ENCODE assay signal across 8 cellular contexts in the genomic region with DNA sequence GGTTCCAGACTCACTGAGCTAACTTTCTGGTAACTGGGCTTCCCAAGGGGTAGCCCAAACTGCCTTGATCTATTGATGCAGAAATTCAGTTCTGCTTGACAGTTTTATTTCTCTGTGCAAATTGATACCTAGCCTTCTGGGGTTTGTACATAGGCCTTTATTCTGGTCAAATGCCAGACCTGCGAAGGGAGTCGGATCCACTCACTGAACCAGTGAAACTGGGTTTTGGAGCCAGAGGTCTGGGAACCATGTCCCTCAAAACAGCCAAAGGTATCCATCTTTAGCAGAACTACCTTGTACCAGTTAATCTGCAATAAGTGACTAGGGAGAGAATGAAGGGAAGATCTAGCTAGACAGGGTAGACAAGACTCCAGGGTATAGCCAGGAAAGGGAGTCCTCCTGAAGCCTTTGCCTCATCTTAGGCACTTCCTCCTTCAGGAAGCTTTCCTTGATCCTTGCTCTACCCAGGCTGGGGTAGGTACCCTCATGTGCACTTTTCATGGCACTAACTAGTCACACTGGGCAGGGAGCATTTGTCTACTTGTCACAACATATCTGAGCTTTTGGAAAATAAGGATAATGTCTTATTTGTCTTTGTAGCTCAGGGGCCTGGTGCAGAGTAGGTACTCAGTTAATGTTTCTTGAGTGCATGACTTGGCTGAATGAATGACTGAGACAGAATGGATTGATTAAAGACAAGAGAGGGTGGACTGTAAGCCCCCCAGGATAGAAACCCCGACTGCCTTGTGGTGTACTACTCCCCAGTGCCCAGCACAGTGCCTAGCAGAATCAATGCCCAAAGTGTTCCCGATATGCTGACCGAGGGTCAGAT. TPM values are rescaled to one million over a fixed set of nuclear protein-coding genes. Genes with fewer than 3 reads are reported as not detected.
DNase-seq lines count a peak whose midpoint lies in the region; ATAC-seq and TF ChIP-seq lines count a peak whose summit lies in the region.

No MANE protein-coding gene starts in this region.

- H3K4me1 ChIP-seq in heart right ventricle (peaks cover 21 to 47% (median 39%) of the 10 kb centered on the region in 9 donors), mucosa of rectum (ENCODE audit: control insufficient read depth in 2 of 2, insufficient read depth in 2 of 2, low read length in 2 of 2) (peaks cover 37 to 38% of the 10 kb centered on the region in 2 donors), aorta (ENCODE audit: control insufficient read depth in 1 of 2, insufficient read depth in 2 of 2, low read length in 2 of 2) (no peaks in the 10 kb centered on the region)

- H3K9me3 Mint-ChIP-seq in chondrocyte (ENCODE audit: low read depth), result no peaks in the 10 kb centered on the region

- DNase-seq in heart right ventricle (no peak), cardiac septum (ENCODE audit: low spot score) (no peak), chondrocyte (ENCODE audit: low spot score) (no peak), aorta (no peak), AML-193 (lab: John Stamatoyannopoulos, UW) (no peak), epidermal melanocyte (ENCODE audit: insufficient read length, low spot score) (no peak), cortex of kidney (lab: John Stamatoyannopoulos, UW) (no peak)

- peak in 1 of 8 donors; percentile 7 for ATAC-seq in heart right ventricle
- ATAC-seq in aorta (ENCODE audit: low FRiP score), result no peak

- peak overlapping the region; percentile 90 to 98 (median 96) for H3K27ac ChIP-seq in heart right ventricle
- H3K27ac ChIP-seq in mucosa of rectum (ENCODE audit: low read depth in 2 of 2, low read length in 2 of 2), result peak overlapping the region; percentile 93
- peak overlapping the region; percentile 87 to 97 for H3K27ac ChIP-seq in aorta (ENCODE audit: low read depth in 1 of 2, low read length in 2 of 2)

- H3K4me3 ChIP-seq in heart right ventricle, result peak overlapping the region; percentile 67 to 87 (median 77)
- peak overlapping the region; percentile 71 to 94 for H3K4me3 ChIP-seq in mucosa of rectum (ENCODE audit: low read length in 2 of 2)
- H3K4me3 ChIP-seq in aorta (ENCODE audit: low read length in 2 of 2), result peak overlapping the region; percentile 77 to 79

- WGBS in heart right ventricle, 2 donors, result 47 to 48% methylated on average over 5 of the region's 5 CpGs
- 29 to 35% methylated on average over 5 of the region's 5 CpGs for WGBS in aorta, 2 donors

- H3K27ac Mint-ChIP-seq in chondrocyte (ENCODE audit: unreplicated experiment), result peak overlapping the region; percentile 95

- peaks cover 13% of the 10 kb centered on the region for H3K36me3 Mint-ChIP-seq in chondrocyte (ENCODE audit: low read depth)

- H3K27me3 Mint-ChIP-seq in chondrocyte (ENCODE audit: low read depth), result no peaks in the 10 kb centered on the region

- H3K27me3 ChIP-seq in heart right ventricle, result peaks cover 0 to 5% (median 0%) of the 10 kb centered on the region in 7 donors
- no peaks in the 10 kb centered on the region for H3K27me3 ChIP-seq in mucosa of rectum (ENCODE audit: control insufficient read depth in 2 of 2, insufficient read depth in 2 of 2, low read length in 2 of 2)
- no peaks in the 10 kb centered on the region for H3K27me3 ChIP-seq in aorta (ENCODE audit: control insufficient read depth in 1 of 2, insufficient read depth in 2 of 2, low read length in 1 of 2)

- H3K36me3 ChIP-seq in heart right ventricle (peaks cover 0 to 16% (median 0%) of the 10 kb centered on the region in 9 donors), mucosa of rectum (ENCODE audit: control insufficient read depth in 2 of 2, insufficient read depth in 2 of 2, low read length in 2 of 2) (peaks cover 0 to 13% of the 10 kb centered on the region in 2 donors), aorta (ENCODE audit: control insufficient read depth in 1 of 2, insufficient read depth in 2 of 2, low read length in 1 of 2) (no peaks in the 10 kb centered on the region)

- intact Hi-C loops in heart right ventricle (cut with DNase I), result loop anchor here in 2 of 10 donors (2.0 to 10.0 kb wide), 2 partner anchors 194 to 258 kb away; a partner anchor contains a TSS
- intact Hi-C loops in cardiac septum (cut with DNase I), result loop anchor here (5.0 kb wide), 1 partner anchor 194 kb away; a partner anchor contains a TSS
- intact Hi-C loops in aorta (cut with DNase I), result loop anchor here in 1 of 2 donors (2.0 kb wide), 1 partner anchor 14 kb away; no protein-coding TSS in a partner anchor

- TF ChIP-seq CTCF in heart right ventricle (IDR thresholded peaks at IDR 0.05) (no peak), chondrocyte (IDR thresholded peaks at IDR 0.05) (no peak)

- H3K4me3 Mint-ChIP-seq in chondrocyte (ENCODE audit: unreplicated experiment), result peak overlapping the region; percentile 95

- no peaks in the 10 kb centered on the region for H3K9me3 ChIP-seq in heart right ventricle
- no peaks in the 10 kb centered on the region for H3K9me3 ChIP-seq in mucosa of rectum (ENCODE audit: control insufficient read depth in 2 of 2, low read length in 2 of 2)
- H3K9me3 ChIP-seq in aorta (ENCODE audit: control insufficient read depth, low read length), result no peaks in the 10 kb centered on the region

- peak overlapping the region; percentile 79 to 97 for H3K9ac ChIP-seq in mucosa of rectum (ENCODE audit: low read depth in 1 of 2, low read length in 2 of 2)

- peaks cover 43% of the 10 kb centered on the region for H3K4me1 Mint-ChIP-seq in chondrocyte (ENCODE audit: low read depth)

RNA-seq across cellular contexts. Expression of a gene that starts 1.4 kb away (rescaled TPM):
- total RNA-seq in heart right ventricle, result 10 to 100 TPM in 4 of 10 donors, 1 to 10 TPM in 6; 7.6 to 14.8 (median 9.8) TPM
- 1 to 10 TPM; 7.4 to 8.1 TPM for polyA plus RNA-seq in heart right ventricle
- total RNA-seq in cardiac septum, result 10.3 TPM
- 21.6 to 31.2 TPM (median 30.2 TPM) in 3 replicates for total RNA-seq in chondrocyte
- total RNA-seq in aorta, result 10 to 100 TPM; 30.9 to 59.5 TPM
- 10 to 100 TPM in 1 of 2 donors, 1 to 10 TPM in 1; 6.3 to 26.7 TPM for polyA plus RNA-seq in aorta

RNA-seq across cellular contexts. Expression of a gene that starts 6.3 kb away (rescaled TPM):
- total RNA-seq in heart right ventricle (10 to 100 TPM; 33.8 to 57.6 (median 40.2) TPM), cardiac septum (30.0 TPM), chondrocyte (28.7 to 30.0 TPM (median 29.0 TPM) in 3 replicates), aorta (10 to 100 TPM; 35.2 to 46.1 TPM)
- polyA plus RNA-seq in heart right ventricle (10 to 100 TPM; 33.7 to 77.2 TPM), aorta (10 to 100 TPM; 38.7 to 47.0 TPM)

RNA-seq across cellular contexts. Expression of a gene that starts 20.8 kb away (rescaled TPM):
- total RNA-seq in heart right ventricle (10 to 100 TPM; 12.9 to 18.2 (median 16.1) TPM), cardiac septum (13.6 TPM), chondrocyte (18.6 to 22.7 TPM (median 21.7 TPM) in 3 replicates), aorta (10 to 100 TPM; 16.3 to 20.9 TPM)
- polyA plus RNA-seq in heart right ventricle (10 to 100 TPM; 14.6 to 17.4 TPM), aorta (10 to 100 TPM; 17.9 to 18.7 TPM)
